ENCODE assay signal across 30 cellular contexts in genomic region chr12:75275702-75276101, GRCh38. TPM values are rescaled to one million over a fixed set of nuclear protein-coding genes. Genes with fewer than 3 reads are reported as not detected.
"Had no signal": no experiment of that assay in that cellular context is flagged by ENCODE, and none has a peak within 500 bp of the region (broad histone marks: within the 10 kb centered on the region; RNA-seq: fewer than 3 reads in every experiment).

No MANE protein-coding gene starts in this region.

- H3K9me3 ChIP-seq: stomach, suprapubic skin, testis, thoracic aorta, thyroid gland, tibial artery, tibial nerve, transverse colon, upper lobe of left lung, upper lobe of right lung, uterus, vagina had no signal

- ATAC-seq: stimulated activated effector memory CD8-positive, alpha-beta T cell treated with anti-CD3 and anti-CD28 coated beads, Interleukin-12 subunit alpha, Interleukin-12 subunit beta, amount 100 ng/mL, for 72 hours; stimulated activated memory B cell treated with anti-CD40 and anti-IgM and Interleukin-4, amounts not matched to agents 10 μg/mL and 1 μg/mL and 100 μg/mL, for 72 hours; stimulated activated naive B cell treated with anti-CD40 and anti-IgM and Interleukin-4, amounts not matched to agents 10 μg/mL and 1 μg/mL and 100 μg/mL, for 72 hours; stimulated activated naive CD8-positive, alpha-beta T cell treated with anti-CD3 and anti-CD28 coated beads, Interleukin-15, amount 100 ng/mL, for 72 hours; stimulated activated naive CD8-positive, alpha-beta T cell treated with anti-CD3 and anti-CD28 coated beads, Interleukin-15, Interleukin-2, amounts not matched to agents 100 U/mL and 50 U/mL, for 24 hours; upper lobe of right lung had no signal

- DNase-seq: stimulated activated CD4-positive, alpha-beta T cell treated with anti-CD3 and anti-CD28 coated beads, Interleukin-2, amount 100 ng/mL, for 48 hours; stimulated activated CD4-positive, alpha-beta T cell treated with anti-CD3 and anti-CD28 coated beads, Interleukin-4, amount 100 ng/mL, for 1 hour; stimulated activated CD4-positive, alpha-beta T cell treated with anti-CD3 and anti-CD28 coated beads, Interleukin-4, amount 100 ng/mL, for 24 hours; stimulated activated CD4-positive, alpha-beta T cell treated with anti-CD3 and anti-CD28 coated beads, Interleukin-4, amount 100 ng/mL, for 4 hours; stimulated activated CD8-positive, alpha-beta memory T cell treated with anti-CD3 and anti-CD28 coated beads, Interleukin-4, amount 100 ng/mL, for 48 hours; stimulated activated naive B cell treated with anti-CD40 and anti-IgM and Interleukin-4, amounts not matched to agents 10 μg/mL and 1 μg/mL and 100 μg/mL, for 72 hours; stimulated activated naive CD4-positive, alpha-beta T cell; stimulated activated naive CD4-positive, alpha-beta T cell treated with Interleukin-2 at 50 U/mL for 16 hours; stimulated activated naive CD8-positive, alpha-beta T cell treated with anti-CD3 and anti-CD28 coated beads, Interleukin-15, amount 100 ng/mL, for 72 hours; stimulated activated naive CD8-positive, alpha-beta T cell treated with anti-CD3 and anti-CD28 coated beads, Interleukin-15, Interleukin-2, amounts not matched to agents 100 U/mL and 50 U/mL, for 24 hours; stomach; substantia nigra; testis; thyroid gland; tibial artery; transverse colon; trophoblast cell; upper lobe of left lung; upper lobe of right lung; uterus had no signal

- H3K27ac ChIP-seq: stomach, suprapubic skin, testis, thoracic aorta, thyroid gland, tibial artery, tibial nerve, transverse colon, upper lobe of left lung, upper lobe of right lung, uterus, vagina had no signal

- H3K4me1 ChIP-seq: stomach, suprapubic skin, testis, thyroid gland, tibial artery, tibial nerve, transverse colon, upper lobe of left lung, upper lobe of right lung, uterus, vagina had no signal

- H3K36me3 ChIP-seq: stomach, suprapubic skin, thoracic aorta, thyroid gland, tibial artery, tibial nerve, transverse colon, upper lobe of left lung, upper lobe of right lung, uterus, vagina had no signal

- H3K27me3 ChIP-seq: stomach, suprapubic skin, testis, thyroid gland, tibial artery, tibial nerve, transverse colon, upper lobe of left lung, upper lobe of right lung, uterus, vagina had no signal

- H3K4me3 ChIP-seq: stomach, suprapubic skin, testis, thoracic aorta, thyroid gland, tibial artery, tibial nerve, transverse colon, upper lobe of left lung, upper lobe of right lung, uterus, vagina had no signal

RNA-seq across cellular contexts. Expression of gene GLIPR1L1, which starts 58.8 kb away (rescaled TPM):
- total RNA-seq: stomach, subcutaneous adipose tissue, suprapubic skin, temporal lobe, thoracic aorta, thyroid gland, tibial nerve, transverse colon, upper lobe of left lung, upper lobe of right lung, ureter, urinary bladder, uterus, vagina had no signal
